ENCODE assay signal across 19 cellular contexts in genomic region chr15:99359760-99360159, GRCh38.
"Had no signal": no experiment of that assay in that cellular context is flagged by ENCODE, and none has a peak within 500 bp of the region (broad histone marks: within the 10 kb centered on the region; RNA-seq: fewer than 3 reads in every experiment).

No MANE protein-coding gene starts in this region.

- H3K4me3 ChIP-seq: heart right ventricle, right lobe of liver, transverse colon had no signal

- H3K4me1 Mint-ChIP-seq: brain had no signal

- H3K27ac ChIP-seq: heart right ventricle, right lobe of liver, transverse colon had no signal

- H3K27me3 ChIP-seq: heart right ventricle, right lobe of liver, transverse colon had no signal

- H3K27me3 Mint-ChIP-seq: activated naive CD4-positive, alpha-beta T cell treated with anti-CD3 and anti-CD28 coated beads, Interleukin-2, amount 50 U/mL, for 24 hours; dendritic cell treated with granulocyte-macrophage colony-stimulating factor and Interleukin-4, amounts not matched to agents 40 ng/mL and 50 ng/mL, for 4 days; stimulated activated naive B cell treated with anti-CD40 and anti-IgM and Interleukin-4, amounts not matched to agents 10 μg/mL and 1 μg/mL and 100 μg/mL, for 72 hours had no signal

- H3K9me3 Mint-ChIP-seq: activated naive CD4-positive, alpha-beta T cell treated with anti-CD3 and anti-CD28 coated beads, Interleukin-2, amount 50 U/mL, for 24 hours; brain; dendritic cell treated with granulocyte-macrophage colony-stimulating factor and Interleukin-4, amounts not matched to agents 40 ng/mL and 50 ng/mL, for 4 days; stimulated activated naive B cell treated with anti-CD40 and anti-IgM and Interleukin-4, amounts not matched to agents 10 μg/mL and 1 μg/mL and 100 μg/mL, for 72 hours had no signal

- H3K4me3 Mint-ChIP-seq: activated naive CD4-positive, alpha-beta T cell treated with anti-CD3 and anti-CD28 coated beads, Interleukin-2, amount 50 U/mL, for 24 hours; brain; dendritic cell treated with granulocyte-macrophage colony-stimulating factor and Interleukin-4, amounts not matched to agents 40 ng/mL and 50 ng/mL, for 4 days; stimulated activated naive B cell treated with anti-CD40 and anti-IgM and Interleukin-4, amounts not matched to agents 10 μg/mL and 1 μg/mL and 100 μg/mL, for 72 hours had no signal

- ATAC-seq: heart right ventricle; left colon; right lobe of liver; stimulated activated naive B cell treated with anti-CD40 and anti-IgM and Interleukin-4, amounts not matched to agents 10 μg/mL and 1 μg/mL and 100 μg/mL, for 72 hours had no signal

- H3K27ac Mint-ChIP-seq: activated naive CD4-positive, alpha-beta T cell treated with anti-CD3 and anti-CD28 coated beads, Interleukin-2, amount 50 U/mL, for 24 hours; brain; dendritic cell treated with granulocyte-macrophage colony-stimulating factor and Interleukin-4, amounts not matched to agents 40 ng/mL and 50 ng/mL, for 4 days; stimulated activated naive B cell treated with anti-CD40 and anti-IgM and Interleukin-4, amounts not matched to agents 10 μg/mL and 1 μg/mL and 100 μg/mL, for 72 hours had no signal

- DNase-seq: activated CD4-positive, alpha-beta T cell treated with anti-CD3 and anti-CD28 coated beads for 4 hours; activated CD4-positive, alpha-beta T cell treated with anti-CD3 and anti-CD28 coated beads, Interleukin-2, amount 50 U/mL, for 48 hours; activated CD4-positive, CD25-positive, alpha-beta regulatory T cell; activated effector memory CD4-positive, alpha-beta T cell treated with anti-CD3 and anti-CD28 coated beads, Interleukin-2, amount 50 U/mL, for 16 hours; anterior cingulate cortex; effector CD4-positive, alpha-beta T cell; erythroblast; heart right ventricle; left colon; mesenchymal stem cell; occipital lobe; right lobe of liver; small intestine; stimulated activated CD4-positive, alpha-beta T cell treated with anti-CD3 and anti-CD28 coated beads, Interleukin-2, amount 100 ng/mL, for 24 hours; stimulated activated naive B cell treated with anti-CD40 and anti-IgM and Interleukin-4, amounts not matched to agents 10 μg/mL and 1 μg/mL and 100 μg/mL, for 72 hours; transverse colon had no signal

- H3K4me1 ChIP-seq: heart right ventricle, right lobe of liver, transverse colon had no signal

- H3K9me3 ChIP-seq: heart right ventricle, right lobe of liver, transverse colon had no signal
